Comparison of ENCODE assay signal across 8 cellular contexts in genomic region chr2:233251306-233252116, GRCh38. TPM values are rescaled to one million over a fixed set of nuclear protein-coding genes. Genes with fewer than 3 reads are reported as not detected.
DNase-seq lines count a peak whose midpoint lies in the region; ATAC-seq and TF ChIP-seq lines count a peak whose summit lies in the region.

ATG16L1 (plus strand) TSS chr2:233251673; CDS start chr2:233251828, 155 bp downstream.

- peaks cover 8% of the 10 kb centered on the region for H3F3A ChIP-seq in DOHH2 (ENCODE audit: control insufficient read depth, insufficient read depth)

- H4K20me1 ChIP-seq in DOHH2 (ENCODE audit: control insufficient read depth, insufficient read depth, low read depth, low read length): peaks cover 18% of the 10 kb centered on the region

- TF ChIP-seq CTCF in DOHH2 (IDR thresholded peaks at IDR 0.05; ENCODE audit: low read depth, low read length, poor library complexity, severe bottlenecking) (peak; percentile 83), Peyer's patch (IDR thresholded peaks at IDR 0.05) (peak; percentile 84 to 99 (median 96))

- no peaks in the 10 kb centered on the region for H3K9me2 ChIP-seq in DOHH2 (replicated peaks; ENCODE audit: control insufficient read depth, low read length)

- peak; percentile 93 for ATAC-seq in GM21786 (IDR thresholded peaks at IDR 0.05; ENCODE audit: unreplicated experiment)
- peak; percentile 95 for ATAC-seq in esophagus mucosa

- H3K27ac ChIP-seq in DOHH2 (ENCODE audit: low read depth, low read length) (peak within 1 kb of the TSS; percentile 49), KOPT-K1 (ENCODE audit: low read depth, low read length, poor library complexity, severe bottlenecking) (peak within 1 kb of the TSS; percentile 92), Peyer's patch (peak within 1 kb of the TSS; percentile 87 to 91 (median 90)), muscle layer of duodenum (ENCODE audit: low read length) (peak within 1 kb of the TSS; percentile 84)

- peaks cover 50% of the 10 kb centered on the region for H3K79me2 ChIP-seq in DOHH2 (ENCODE audit: control insufficient read depth, low read length)

- H3K9me3 ChIP-seq in DOHH2 (ENCODE audit: control insufficient read depth, insufficient read depth, low read length) (no peaks in the 10 kb centered on the region), KOPT-K1 (ENCODE audit: insufficient read depth, low read length, poor library complexity, severe bottlenecking) (no peaks in the 10 kb centered on the region), Peyer's patch (no peaks in the 10 kb centered on the region), muscle layer of duodenum (ENCODE audit: control insufficient read depth in 1 of 2, low read length in 2 of 2) (no peaks in the 10 kb centered on the region)

- TF ChIP-seq POLR2A in Peyer's patch (IDR thresholded peaks at IDR 0.05): peak; percentile 91 to 93

- H3K4me3 ChIP-seq in DOHH2 (ENCODE audit: low read length): peak within 1 kb of the TSS; percentile 81
- H3K4me3 ChIP-seq in Peyer's patch: peak within 1 kb of the TSS; percentile 89 to 98 (median 95)
- peak within 1 kb of the TSS; percentile 93 to 97 for H3K4me3 ChIP-seq in muscle layer of duodenum (ENCODE audit: low read depth in 1 of 2, low read length in 2 of 2)

- peak within 1 kb of the TSS; percentile 86 for H3K4me2 ChIP-seq in DOHH2 (ENCODE audit: low read length)

- H3K4me1 ChIP-seq in DOHH2 (ENCODE audit: control insufficient read depth, low read length) (peaks cover 54% of the 10 kb centered on the region), Peyer's patch (peaks cover 0 to 22% (median 5%) of the 10 kb centered on the region in 4 donors), muscle layer of duodenum (ENCODE audit: control insufficient read depth in 1 of 2, insufficient read depth in 2 of 2, low read length in 2 of 2) (peaks cover 17 to 24% of the 10 kb centered on the region in 2 donors)

- H3K36me3 ChIP-seq in DOHH2 (ENCODE audit: control insufficient read depth, low read length) (peaks cover 33% of the 10 kb centered on the region), KOPT-K1 (ENCODE audit: insufficient read depth, low read length) (peaks cover 30% of the 10 kb centered on the region), Peyer's patch (peaks cover 0 to 8% (median 0%) of the 10 kb centered on the region in 3 donors), muscle layer of duodenum (ENCODE audit: control insufficient read depth in 1 of 2, insufficient read depth in 2 of 2, low read length in 2 of 2) (peaks cover 0 to 5% of the 10 kb centered on the region in 2 donors)

- H3K27me3 ChIP-seq in DOHH2 (ENCODE audit: control insufficient read depth, low read length): no peaks in the 10 kb centered on the region
- H3K27me3 ChIP-seq in Peyer's patch: no peaks in the 10 kb centered on the region
- H3K27me3 ChIP-seq in muscle layer of duodenum (ENCODE audit: low read depth, low read length): no peaks in the 10 kb centered on the region

- peak; percentile 94 to 98 (median 98) for DNase-seq in Peyer's patch
- DNase-seq in activated T-cell treated with anti-CD3 and anti-CD28 coated beads, Interleukin-2, amount 50 U/mL, for 48 hours: peak; percentile 92 to 96
- peak; percentile 91 to 95 for DNase-seq in stimulated activated CD8-positive, alpha-beta memory T cell treated with anti-CD3 and anti-CD28 coated beads, Interleukin-7, amount 100 ng/mL, for 4 hours (ENCODE audit: low read depth in 2 of 2)

RNA-seq across cellular contexts. Expression of gene ATG16L1, which starts in this region (rescaled TPM):
- total RNA-seq in Peyer's patch (100 to 1,000 TPM in 1 of 4 donors, 10 to 100 TPM in 3; 46.4 to 125 (median 58.4) TPM), esophagus mucosa (13.9 TPM)

Comparison
In these comparisons a context has a peak if more than half of its experiments do, and no peak if none do; other contexts are left out.
1. Peak in every context shown above with its lines: DNase-seq, ATAC-seq, H3K4me3 ChIP-seq and H3K27ac ChIP-seq.